Comparison of ENCODE assay signal across 8 cellular contexts in genomic region chr15:41774873-41775417, GRCh38. TPM values are rescaled to one million over a fixed set of nuclear protein-coding genes. Genes with fewer than 3 reads are reported as not detected.
DNase-seq lines count a peak whose midpoint lies in the region; ATAC-seq, FAIRE-seq and TF ChIP-seq lines count a peak whose summit lies in the region.

No MANE protein-coding gene starts in this region.

- H3K27ac ChIP-seq in kidney (ENCODE audit: low read depth in 2 of 2, low read length in 2 of 2): peak overlapping the region; percentile 75 to 85
- H3K27ac ChIP-seq in subcutaneous abdominal adipose tissue (ENCODE audit: low read depth, low read length): peak overlapping the region; percentile 81

- H3K9ac ChIP-seq in adipocyte (ENCODE audit: low read length) (peak overlapping the region; percentile 93), kidney (ENCODE audit: low read length in 2 of 2) (peak overlapping the region; percentile 78 to 96), subcutaneous abdominal adipose tissue (ENCODE audit: low read length in 5 of 5) (peak overlapping the region; percentile 70 to 92 (median 91))

- no peak for DNase-seq in AG10803 (ENCODE audit: low read depth)
- DNase-seq in adipocyte (ENCODE audit: low read depth): no peak
- no peak for DNase-seq in kidney
- DNase-seq in HuH-7 (ENCODE audit: low spot score): no peak

- no peaks in the 10 kb centered on the region for H3K9me3 ChIP-seq in adipocyte (ENCODE audit: control insufficient read depth, low read length)
- no peaks in the 10 kb centered on the region for H3K9me3 ChIP-seq in kidney (ENCODE audit: control insufficient read depth in 1 of 2, low read length in 2 of 2)
- no peaks in the 10 kb centered on the region for H3K9me3 ChIP-seq in subcutaneous abdominal adipose tissue (ENCODE audit: control insufficient read depth in 5 of 5, low read length in 5 of 5)

- peak overlapping the region; percentile 90 for H3K4me3 ChIP-seq in AG10803 (ENCODE audit: low read length)
- H3K4me3 ChIP-seq in adipocyte (ENCODE audit: low read length): peak overlapping the region; percentile 95
- H3K4me3 ChIP-seq in kidney (ENCODE audit: low read length in 2 of 2): peak overlapping the region; percentile 88 to 90
- H3K4me3 ChIP-seq in subcutaneous abdominal adipose tissue (ENCODE audit: low read depth in 1 of 5, low read length in 5 of 5): peak overlapping the region; percentile 84 to 94 (median 89)

- H3K27me3 ChIP-seq in adipocyte (replicated peaks; ENCODE audit: control insufficient read depth, insufficient read depth, low read length) (no peaks in the 10 kb centered on the region), subcutaneous abdominal adipose tissue (ENCODE audit: control insufficient read depth in 5 of 5, insufficient read depth in 4 of 5, low read length in 5 of 5) (no peaks in the 10 kb centered on the region)

- FAIRE-seq in kidney (lab: Jason Lieb, UNC): no peak

- no peaks in the 10 kb centered on the region for H3K36me3 ChIP-seq in adipocyte (ENCODE audit: control insufficient read depth, insufficient read depth, low read length, severe bottlenecking)
- no peaks in the 10 kb centered on the region for H3K36me3 ChIP-seq in kidney (ENCODE audit: control insufficient read depth in 1 of 2, insufficient read depth in 2 of 2, low read length in 2 of 2)
- no peaks in the 10 kb centered on the region for H3K36me3 ChIP-seq in subcutaneous abdominal adipose tissue (ENCODE audit: control insufficient read depth in 5 of 5, insufficient read depth in 5 of 5, low read length in 5 of 5)

- TF ChIP-seq CTCF in AG10803 (conservative IDR thresholded peaks at IDR 0.05; ENCODE audit: low read length) (no peak), kidney (IDR thresholded peaks at IDR 0.05; ENCODE audit: borderline replicate concordance, extremely low read depth, insufficient read depth) (no peak)

- ATAC-seq in HG03135 (IDR thresholded peaks at IDR 0.05; ENCODE audit: unreplicated experiment) (peak; percentile 4), GM19351 (IDR thresholded peaks at IDR 0.05; ENCODE audit: unreplicated experiment) (no peak), HG03457 (IDR thresholded peaks at IDR 0.05; ENCODE audit: unreplicated experiment) (no peak)

- intact Hi-C loops in kidney (cut with DNase I): loop anchor here (5.0 kb wide), 1 partner anchor 37 kb away; no protein-coding TSS in a partner anchor

- H3K4me1 ChIP-seq in adipocyte (ENCODE audit: control insufficient read depth, insufficient read depth, low read length) (peaks cover 58% of the 10 kb centered on the region), kidney (ENCODE audit: control insufficient read depth in 1 of 2, insufficient read depth in 1 of 2, low read depth in 1 of 2, low read length in 2 of 2) (peaks cover 3 to 27% of the 10 kb centered on the region in 2 donors), subcutaneous abdominal adipose tissue (ENCODE audit: control insufficient read depth in 5 of 5, insufficient read depth in 5 of 5, low read length in 5 of 5) (peaks cover 5 to 45% (median 35%) of the 10 kb centered on the region in 5 donors)

RNA-seq across cellular contexts. Expression of gene MAPKBP1, which starts 0.7 kb away (rescaled TPM):
- total RNA-seq in kidney: 28.6 TPM
- polyA plus RNA-seq in kidney (ENCODE audit: insufficient read depth, low read depth, low replicate concordance): 3.7 TPM

RNA-seq across cellular contexts. Expression of gene JMJD7, which starts 52.9 kb away (rescaled TPM):
- total RNA-seq in kidney: 16.2 TPM
- polyA plus RNA-seq in kidney (ENCODE audit: insufficient read depth, low read depth, low replicate concordance): 17.6 TPM
